8 cellular contexts compared by ENCODE assay signal in genomic region chrX:47831788-47832187, GRCh38. TPM values are rescaled to one million over a fixed set of nuclear protein-coding genes. Genes with fewer than 3 reads are reported as not detected.
A peak's percentile ranks its signal among the peaks of the same experiment; 100 is the strongest.
DNase-seq lines count a peak whose midpoint lies in the region; ATAC-seq and TF ChIP-seq lines count a peak whose summit lies in the region.

No MANE protein-coding gene starts in this region.

- H3K4me3 ChIP-seq in CD8-positive, alpha-beta memory T cell (ENCODE audit: low read length), result no peak overlapping the region
- H3K4me3 ChIP-seq in fibroblast of lung (replicated peaks in 1 of 4; ENCODE audit: control extremely low read depth in 1 of 4, insufficient read depth in 1 of 4, low read depth in 3 of 4, low read length in 4 of 4), result no peak overlapping the region

- no peaks in the 10 kb centered on the region for H3K36me3 ChIP-seq in CD8-positive, alpha-beta memory T cell (ENCODE audit: insufficient read depth, low read length)
- H3K36me3 ChIP-seq in fibroblast of lung (ENCODE audit: control insufficient read depth, insufficient read depth, low read length), result no peaks in the 10 kb centered on the region

- H3K4me2 ChIP-seq in fibroblast of lung (ENCODE audit: extremely low read depth, insufficient read depth, low read length), result no peak overlapping the region

- H3K9me3 Mint-ChIP-seq in CD8-positive, alpha-beta memory T cell, result no peaks in the 10 kb centered on the region

- no peak overlapping the region for H3K27ac Mint-ChIP-seq in CD8-positive, alpha-beta memory T cell

- no peak overlapping the region for H3K27ac ChIP-seq in CD8-positive, alpha-beta memory T cell (ENCODE audit: low read depth, low read length)
- no peak overlapping the region for H3K27ac ChIP-seq in fibroblast of lung (ENCODE audit: insufficient read depth, low read length)

- POLR2A ChIA-PET in CD8-positive, alpha-beta memory T cell (lab: Charles Lee), result no interaction called here

- DNase-seq in CD8-positive, alpha-beta memory T cell, result peak; percentile 23 to 70 (median 43)
- DNase-seq in NOMO-1 (lab: John Stamatoyannopoulos, UW; ENCODE audit: unreplicated experiment in 2 of 2) (peak; percentile 15 to 30), fibroblast of lung (ENCODE audit: low read depth in 2 of 2) (peak; percentile 12 to 20), retina (peak; percentile 21), mesenteric fat pad (ENCODE audit: low spot score) (no peak)
- DNase-seq in activated CD8-positive, alpha-beta memory T cell treated with anti-CD3 and anti-CD28 coated beads, Interleukin-2, amount 50 U/mL, for 4 hours, result peak; percentile 53

- H3K4me3 Mint-ChIP-seq in CD8-positive, alpha-beta memory T cell, result no peak overlapping the region

- H3K79me2 ChIP-seq in fibroblast of lung (ENCODE audit: control insufficient read depth, insufficient read depth, low read length), result no peaks in the 10 kb centered on the region

- H3K4me1 ChIP-seq in CD8-positive, alpha-beta memory T cell (ENCODE audit: insufficient read depth, low read length), result peaks cover 7% of the 10 kb centered on the region
- no peaks in the 10 kb centered on the region for H3K4me1 ChIP-seq in fibroblast of lung (ENCODE audit: control insufficient read depth, extremely low read depth, insufficient read depth, low read length)

- H4K20me1 ChIP-seq in fibroblast of lung (ENCODE audit: control insufficient read depth, extremely low read depth, insufficient read depth, low read length), result no peaks in the 10 kb centered on the region

- CTCF ChIA-PET in CD8-positive, alpha-beta memory T cell (lab: Charles Lee), result interaction anchor here (0.9 to 1.3 kb wide), 3 partner anchors 9 to 195 kb away, joined by 3 to 6 read pairs (median 5); no protein-coding TSS in a partner anchor

- peaks cover 0 to 5% (median 0%) of the 10 kb centered on the region in 3 donors for H3K36me3 Mint-ChIP-seq in CD8-positive, alpha-beta memory T cell

- peak; percentile 33 for ATAC-seq in HG02885 (IDR thresholded peaks at IDR 0.05; ENCODE audit: poor library complexity, unreplicated experiment)
- no peak for ATAC-seq in GM21390 (IDR thresholded peaks at IDR 0.05; ENCODE audit: unreplicated experiment)

- H3K4me1 Mint-ChIP-seq in CD8-positive, alpha-beta memory T cell, result peaks cover 6 to 10% (median 6%) of the 10 kb centered on the region in 3 donors

- no peak overlapping the region for H3K9ac ChIP-seq in fibroblast of lung (ENCODE audit: insufficient read depth, low read length)

- H2AFZ ChIP-seq in fibroblast of lung (ENCODE audit: low read length), result no peak overlapping the region

- no peaks in the 10 kb centered on the region for H3K27me3 ChIP-seq in CD8-positive, alpha-beta memory T cell (ENCODE audit: insufficient read depth, low read length, poor library complexity, severe bottlenecking)
- no peaks in the 10 kb centered on the region for H3K27me3 ChIP-seq in fibroblast of lung (ENCODE audit: control insufficient read depth, insufficient read depth, low read length)

- H3K27me3 Mint-ChIP-seq in CD8-positive, alpha-beta memory T cell, result peaks cover 0 to 7% of the 10 kb centered on the region in 2 donors

- TF ChIP-seq CTCF in fibroblast of lung (conservative IDR thresholded peaks at IDR 0.05 in 1 of 2, IDR thresholded peaks at IDR 0.05 in 1 of 2; ENCODE audit: low read depth in 1 of 2, low read length in 2 of 2), result peak; percentile 24 to 48

- H3K9me3 ChIP-seq in CD8-positive, alpha-beta memory T cell (ENCODE audit: low read length), result no peaks in the 10 kb centered on the region
- no peaks in the 10 kb centered on the region for H3K9me3 ChIP-seq in fibroblast of lung (ENCODE audit: control insufficient read depth, insufficient read depth, low read depth, low read length)

RNA-seq across cellular contexts. Expression of gene ZNF81, which starts 4.9 kb away (rescaled TPM):
- 1 to 10 TPM; 7.9 to 8.9 TPM for total RNA-seq in CD8-positive, alpha-beta memory T cell
- 5.3 TPM for polyA plus RNA-seq in CD8-positive, alpha-beta memory T cell
- total RNA-seq in fibroblast of lung (5.4 and 5.6 TPM in 2 replicates), mesenteric fat pad (8.3 TPM)
- 2.5 and 3.5 TPM in 2 replicates for polyA plus RNA-seq in fibroblast of lung
- polyA plus RNA-seq in fibroblast of lung (2012), result 1.9 and 2.2 TPM in 2 replicates
- polyA minus RNA-seq in fibroblast of lung (ENCODE audit: low replicate concordance), result 3.9 and 5.6 TPM in 2 replicates
